In genomic region chr18:70422061-70422965, GRCh38 we compare ENCODE assay signal across 8 cellular contexts.
A peak's percentile ranks its signal among the peaks of the same experiment; 100 is the strongest.
DNase-seq lines count a peak whose midpoint lies in the region; ATAC-seq, FAIRE-seq and TF ChIP-seq lines count a peak whose summit lies in the region.

No MANE protein-coding gene starts in this region.

- no peak for TF ChIP-seq CTCF in BE2C (IDR thresholded peaks at IDR 0.05; ENCODE audit: low read depth, low read length)
- no peak for TF ChIP-seq CTCF in LNCaP clone FGC (IDR thresholded peaks at IDR 0.05; ENCODE audit: control insufficient read depth, extremely low read depth, insufficient read depth)
- TF ChIP-seq CTCF in hepatocyte (IDR thresholded peaks at IDR 0.05; ENCODE audit: poor library complexity), result no peak

- H2AFZ ChIP-seq in hepatocyte, result no peak overlapping the region

- H3K27me3 Mint-ChIP-seq in activated T-helper 17 cell treated with anti-CD3 and anti-CD28 coated beads, Interleukin-2, amount 50 U/mL, for 72 hours, result peaks cover 3% of the 10 kb centered on the region

- no peaks in the 10 kb centered on the region for H3K9me2 ChIP-seq in hepatocyte (replicated peaks; ENCODE audit: insufficient read depth)

- no peaks in the 10 kb centered on the region for H4K20me1 ChIP-seq in hepatocyte (ENCODE audit: insufficient read depth, poor library complexity, severe bottlenecking)

- no peak overlapping the region for H3K4me2 ChIP-seq in hepatocyte

- H3K36me3 ChIP-seq in BE2C (no peaks in the 10 kb centered on the region), hepatocyte (replicated peaks; ENCODE audit: insufficient read depth, low read depth) (no peaks in the 10 kb centered on the region)

- WGBS in hepatocyte (ENCODE audit: low lambda C conversion rate, missing lambda C conversion rate), result 35% methylated on average over 3 of the region's 3 CpGs

- H3K79me2 ChIP-seq in hepatocyte, result no peaks in the 10 kb centered on the region

- H3K4me3 ChIP-seq in BE2C (ENCODE audit: low read depth, low read length), result no peak overlapping the region
- H3K4me3 ChIP-seq in LNCaP clone FGC (ENCODE audit: low read depth, low read length), result no peak overlapping the region
- H3K4me3 ChIP-seq in hepatocyte, result no peak overlapping the region

- no peak overlapping the region for H3K4me3 Mint-ChIP-seq in activated T-helper 17 cell treated with anti-CD3 and anti-CD28 coated beads, Interleukin-2, amount 50 U/mL, for 72 hours

- ATAC-seq in activated T-helper 17 cell treated with anti-CD3 and anti-CD28 coated beads, Interleukin-2, amount 50 U/mL, for 72 hours (replicated peaks), result peak; percentile 59
- ATAC-seq in GM19351 (IDR thresholded peaks at IDR 0.05; ENCODE audit: unreplicated experiment), result no peak

- H3K27ac ChIP-seq in hepatocyte, result peak overlapping the region; percentile 1

- H3K9me3 Mint-ChIP-seq in activated T-helper 17 cell treated with anti-CD3 and anti-CD28 coated beads, Interleukin-2, amount 50 U/mL, for 72 hours, result no peaks in the 10 kb centered on the region

- H3K36me3 Mint-ChIP-seq in activated T-helper 17 cell treated with anti-CD3 and anti-CD28 coated beads, Interleukin-2, amount 50 U/mL, for 72 hours (ENCODE audit: low read depth), result no peaks in the 10 kb centered on the region

- DNase-seq in BE2C (peak; percentile 18), LNCaP clone FGC (ENCODE audit: low read depth) (peak; percentile 68), hepatocyte (ENCODE audit: low spot score) (peak; percentile 70), stromal cell of bone marrow (ENCODE audit: low read depth) (peak; percentile 95), GM19239 (ENCODE audit: insufficient read length, low spot score) (no peak)
- no peak for DNase-seq in effector CD8-positive, alpha-beta T cell (lab: John Stamatoyannopoulos, UW)

- no peaks in the 10 kb centered on the region; the same call in 1 of the 2 replicates for H3K4me1 ChIP-seq in BE2C
- H3K4me1 ChIP-seq in hepatocyte (ENCODE audit: insufficient read depth), result peaks cover 26% of the 10 kb centered on the region

- H3K27me3 ChIP-seq in BE2C, result no peaks in the 10 kb centered on the region
- H3K27me3 ChIP-seq in hepatocyte, result no peaks in the 10 kb centered on the region

- no peaks in the 10 kb centered on the region for H3K9me3 ChIP-seq in BE2C
- H3K9me3 ChIP-seq in hepatocyte (ENCODE audit: low read depth), result no peaks in the 10 kb centered on the region

- H3K27ac Mint-ChIP-seq in activated T-helper 17 cell treated with anti-CD3 and anti-CD28 coated beads, Interleukin-2, amount 50 U/mL, for 72 hours, result no peak overlapping the region

- no peak for FAIRE-seq in GM19239 (lab: Jason Lieb, UNC)

- peaks cover 4% of the 10 kb centered on the region for H3K4me1 Mint-ChIP-seq in activated T-helper 17 cell treated with anti-CD3 and anti-CD28 coated beads, Interleukin-2, amount 50 U/mL, for 72 hours

Comparison
In these comparisons a context has a peak if more than half of its experiments do, and no peak if none do; other contexts are left out.
1. DNase-seq: peak in BE2C (single experiment), LNCaP clone FGC (single experiment), hepatocyte (single experiment) and stromal cell of bone marrow (single experiment); none in effector CD8-positive, alpha-beta T cell (single experiment) and GM19239 (single experiment).